Comparison of ENCODE assay signal across 9 cellular contexts in genomic region chr4:100106982-100107381, GRCh38.
DNase-seq lines count a peak whose midpoint lies in the region; ATAC-seq, FAIRE-seq and TF ChIP-seq lines count a peak whose summit lies in the region.
"Had no signal": no experiment of that assay in that cellular context is flagged by ENCODE, and none has a peak within 500 bp of the region (broad histone marks: within the 10 kb centered on the region; RNA-seq: fewer than 3 reads in every experiment).

No MANE protein-coding gene starts in this region.

- TF ChIP-seq POLR2A in H1 (IDR thresholded peaks at IDR 0.05; ENCODE audit: control extremely low read depth in 1 of 2, low read depth in 2 of 2, low read length in 2 of 2) (no peak), prostate gland (IDR thresholded peaks at IDR 0.05) (no peak)

- H3K4me1 ChIP-seq in H1 (replicated peaks in 1 of 4; ENCODE audit: control insufficient read depth in 3 of 4, insufficient read depth in 4 of 4, low read length in 3 of 4): no peaks in the 10 kb centered on the region; a peak in 1 of 7 replicates
- H3K4me1 ChIP-seq in prostate gland (replicated peaks): no peaks in the 10 kb centered on the region
- H3K4me1 ChIP-seq in foreskin keratinocyte: no peaks in the 10 kb centered on the region

- H3K9me3 ChIP-seq in H1 (ENCODE audit: insufficient read depth in 2 of 2, low read depth in 1 of 2, low read length in 1 of 2) (no peaks in the 10 kb centered on the region), prostate gland (no peaks in the 10 kb centered on the region)

- H3K23ac ChIP-seq in H1 (ENCODE audit: insufficient read length): no peak overlapping the region

- no peak overlapping the region for H3K4me2 ChIP-seq in H1 (ENCODE audit: insufficient read depth in 1 of 2, low read depth in 2 of 2, low read length in 2 of 2)

- FAIRE-seq in H1 (lab: Jason Lieb, UNC): no peak

- no peak for DNase-seq in H1 (ENCODE audit: low read depth in 1 of 2, low spot score in 2 of 2)
- DNase-seq in prostate gland (ENCODE audit: low spot score): no peak
- DNase-seq in foreskin keratinocyte: no peak
- no peak for DNase-seq in SIG-M5 treated with dmso at 0.1 percent for 504 hours (lab: John Stamatoyannopoulos, UW; ENCODE audit: unreplicated experiment)
- DNase-seq in stimulated activated CD4-positive, alpha-beta T cell treated with anti-CD3 and anti-CD28 coated beads, Interleukin-4, amount 100 ng/mL, for 4 hours: no peak
- DNase-seq: NCI-H510A treated with DMSO at 0.1 percent for 48 hours had no signal

- POLR2A ChIA-PET in H1 (lab: Charles Lee; ENCODE audit: partially characterized antibody): no interaction called here

- H2BK15ac ChIP-seq in H1 (ENCODE audit: low read length): no peak overlapping the region

- no peak overlapping the region for H2BK5ac ChIP-seq in H1 (ENCODE audit: low read depth, low read length)

- no peaks in the 10 kb centered on the region for H3K23me2 ChIP-seq in H1 (ENCODE audit: low read depth, low read length)

- H3K18ac ChIP-seq in H1 (ENCODE audit: extremely low read depth, low read length): no peak overlapping the region

- CTCF ChIA-PET in H1 (lab: Charles Lee; ENCODE audit: partially characterized antibody): interaction anchor here (0.9 to 6.6 kb wide), 6 partner anchors 9 to 108 kb away, joined by 3 to 54 read pairs (median 4); no protein-coding TSS in a partner anchor

- H2BK120ac ChIP-seq in H1 (replicated peaks; ENCODE audit: low read depth, low read length): no peak overlapping the region

- H3K14ac ChIP-seq in H1 (ENCODE audit: insufficient read length): no peak overlapping the region

- TF ChIP-seq RAD21 in H1 (IDR thresholded peaks at IDR 0.05 in 1 of 2, conservative IDR thresholded peaks at IDR 0.05 in 1 of 2; ENCODE audit: low read depth in 2 of 2, low read length in 2 of 2): no peak

- H2AK5ac ChIP-seq in H1 (ENCODE audit: low read depth, low read length): no peak overlapping the region

- no peaks in the 10 kb centered on the region for H3K27me3 ChIP-seq in H1 (replicated peaks in 1 of 4; ENCODE audit: control insufficient read depth in 3 of 4, extremely low read depth in 1 of 4, insufficient read depth in 3 of 4, low read length in 3 of 4)
- no peaks in the 10 kb centered on the region for H3K27me3 ChIP-seq in prostate gland (replicated peaks; ENCODE audit: insufficient read depth)
- peaks cover 3% of the 10 kb centered on the region for H3K27me3 ChIP-seq in foreskin keratinocyte

- no peak overlapping the region for H4K8ac ChIP-seq in H1 (ENCODE audit: extremely low read depth, insufficient read depth, low read length)

- TF ChIP-seq EP300 in H1 (IDR thresholded peaks at IDR 0.05; ENCODE audit: borderline replicate concordance in 1 of 2, low read depth in 2 of 2, low read length in 2 of 2): no peak

- no peak overlapping the region for H2BK20ac ChIP-seq in H1 (ENCODE audit: low read length)

- TF ChIP-seq CTCF in H1 (IDR thresholded peaks at IDR 0.05; ENCODE audit: control extremely low read depth in 1 of 3, insufficient read depth in 1 of 3, low read depth in 1 of 3, low read length in 3 of 3) (no peak), prostate gland (IDR thresholded peaks at IDR 0.05) (no peak), foreskin keratinocyte (conservative IDR thresholded peaks at IDR 0.05) (no peak)

- H4K5ac ChIP-seq in H1 (ENCODE audit: insufficient read length, low read depth, low read length): no peak overlapping the region

- H4K20me1 ChIP-seq in H1 (replicated peaks in 1 of 2; ENCODE audit: control insufficient read depth in 1 of 2, insufficient read depth in 2 of 2, low read length in 2 of 2): no peaks in the 10 kb centered on the region

- H3K4me3 ChIP-seq in H1 (ENCODE audit: extremely low read depth in 1 of 4, insufficient read depth in 2 of 4, low read depth in 3 of 4, low read length in 4 of 4): no peak overlapping the region
- H3K4me3 ChIP-seq in prostate gland: no peak overlapping the region

- H4K91ac ChIP-seq in H1 (replicated peaks; ENCODE audit: insufficient read length, low read length): no peak overlapping the region

- ATAC-seq in GM18502 (IDR thresholded peaks at IDR 0.05; ENCODE audit: poor library complexity, unreplicated experiment) (peak; percentile 99), GM21529 (IDR thresholded peaks at IDR 0.05; ENCODE audit: unreplicated experiment) (peak; percentile 98), HG03521 (IDR thresholded peaks at IDR 0.05; ENCODE audit: unreplicated experiment) (peak; percentile 95), foreskin keratinocyte (no peak)

- no peak overlapping the region for H3K27ac ChIP-seq in H1 (ENCODE audit: low read depth, low read length)
- H3K27ac ChIP-seq in prostate gland: no peak overlapping the region
- H3K27ac ChIP-seq in foreskin keratinocyte: no peak overlapping the region

- H3K79me2 ChIP-seq in H1 (ENCODE audit: control insufficient read depth in 1 of 2, insufficient read depth in 2 of 2, low read length in 2 of 2): no peaks in the 10 kb centered on the region

- H2BK12ac ChIP-seq in H1 (ENCODE audit: low read depth, low read length): no peak overlapping the region

- H3K4ac ChIP-seq in H1 (replicated peaks; ENCODE audit: insufficient read length, low read depth, low read length): no peak overlapping the region

- H3K36me3 ChIP-seq in H1 (ENCODE audit: control insufficient read depth in 2 of 4, insufficient read depth in 4 of 4, low read length in 3 of 4) (no peaks in the 10 kb centered on the region), prostate gland (no peaks in the 10 kb centered on the region)

- intact Hi-C loops in prostate gland (cut with DNase I): no loop called here

- 100% methylated on average over 1 of the region's 1 CpG; no CpG with 5 or more reads in 1 of the 2 experiments for WGBS in H1 (ENCODE audit: extremely low coverage in 1 of 2, insufficient coverage in 1 of 2, insufficient read length in 1 of 2, insufficient replicate concordance in 2 of 2, low coverage in 1 of 2, low lambda C conversion rate in 2 of 2, missing lambda C conversion rate in 1 of 2), 2 experiments
- 74% methylated on average over 1 of the region's 1 CpG for WGBS in prostate gland

- no peaks in the 10 kb centered on the region for H3K79me1 ChIP-seq in H1 (ENCODE audit: low read depth, low read length)

- H3K56ac ChIP-seq in H1 (replicated peaks; ENCODE audit: insufficient read length, low read depth, low read length): no peak overlapping the region

- H3K9ac ChIP-seq in H1 (replicated peaks in 1 of 4; ENCODE audit: extremely low read depth in 1 of 4, low read depth in 3 of 4, low read length in 3 of 4): no peak overlapping the region

- peak overlapping the region; percentile 70; the same call in 1 of the 2 replicates for H2AFZ ChIP-seq in H1 (ENCODE audit: low read length)

TF ChIP-seq in H1, 55 proteins besides CTCF, POLR2A, EP300 and RAD21 (continues in another document):
- TF ChIP-seq FOSL1 (IDR thresholded peaks at IDR 0.05; ENCODE audit: insufficient read depth, low read depth, low read length) (no peak), USF2 (IDR thresholded peaks at IDR 0.05; ENCODE audit: low read length) (no peak), EZH2 (IDR thresholded peaks at IDR 0.05; ENCODE audit: low read depth, low read length, severe bottlenecking) (no peak), CREB1 (IDR thresholded peaks at IDR 0.05) (no peak)
